Comparison of ENCODE assay signal across 14 cellular contexts in the genomic region with DNA sequence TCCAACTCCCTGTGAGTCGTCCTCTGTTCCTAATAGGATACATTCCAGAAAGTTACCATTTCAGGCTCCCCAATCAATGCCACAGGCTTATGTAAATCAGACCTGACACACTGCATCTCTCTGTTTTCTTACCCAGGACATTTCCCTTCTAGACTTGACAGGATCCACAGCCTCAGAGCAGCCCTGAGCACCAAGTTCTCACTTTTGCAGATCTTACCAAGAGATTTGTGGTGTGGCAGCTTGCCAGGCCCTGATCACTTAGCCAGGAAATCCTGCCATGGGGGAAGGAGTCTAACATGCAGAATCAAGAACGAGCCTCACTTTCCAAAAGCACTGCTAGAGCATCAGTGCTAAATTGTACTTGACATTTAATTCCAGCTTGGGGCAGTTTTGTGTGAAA.
DNase-seq lines count a peak whose midpoint lies in the region; TF ChIP-seq lines count a peak whose summit lies in the region.
"Had no signal": no experiment of that assay in that cellular context is flagged by ENCODE, and none has a peak within 500 bp of the region (broad histone marks: within the 10 kb centered on the region; RNA-seq: fewer than 3 reads in every experiment).

No MANE protein-coding gene starts in this region.

- no peak overlapping the region for H3K4me3 ChIP-seq in SJCRH30

- H2BK15ac ChIP-seq in H9 (ENCODE audit: low read depth, low read length) = no peak overlapping the region

- H3T11ph ChIP-seq in H9 (ENCODE audit: low read length) = no peak overlapping the region

- CTCF ChIA-PET in activated CD4-positive, alpha-beta memory T cell treated with anti-CD3 and anti-CD28 coated beads, Interleukin-2, amount 10 ng/mL, durations not matched to agents 7 days and 5 days (lab: Charles Lee) = no interaction called here

- H3K14ac ChIP-seq in H9 (ENCODE audit: insufficient read depth, low read length) = no peak overlapping the region

- peaks cover 5 to 6% of the 10 kb centered on the region in 2 experiments for H3K4me1 Mint-ChIP-seq in H9
- H3K4me1 Mint-ChIP-seq in activated CD4-positive, alpha-beta memory T cell treated with anti-CD3 and anti-CD28 coated beads, Interleukin-2, amount 10 ng/mL, durations not matched to agents 7 days and 5 days = no peaks in the 10 kb centered on the region
- H3K4me1 Mint-ChIP-seq: activated B cell treated with CpG ODN at 0.5 μM for 24 hours; activated naive CD8-positive, alpha-beta T cell treated with anti-CD3 and anti-CD28 coated beads, Interleukin-2, amount 50 U/mL, for 24 hours; stimulated activated memory B cell treated with anti-CD40 and anti-IgM and Interleukin-4, amounts not matched to agents 10 μg/mL and 1 μg/mL and 100 μg/mL, for 72 hours had no signal

- H2BK12ac ChIP-seq in H9 (ENCODE audit: insufficient read length, low read depth, low read length) = no peak overlapping the region

- no peak overlapping the region for H3K56ac ChIP-seq in H9 (ENCODE audit: insufficient read length, low read depth, low read length)

- H3K4me3 Mint-ChIP-seq in H9 = no peak overlapping the region
- no peak overlapping the region for H3K4me3 Mint-ChIP-seq in activated CD4-positive, alpha-beta memory T cell treated with anti-CD3 and anti-CD28 coated beads, Interleukin-2, amount 10 ng/mL, durations not matched to agents 7 days and 5 days
- H3K4me3 Mint-ChIP-seq: activated B cell treated with CpG ODN at 0.5 μM for 24 hours; activated naive CD8-positive, alpha-beta T cell treated with anti-CD3 and anti-CD28 coated beads, Interleukin-2, amount 50 U/mL, for 24 hours; stimulated activated memory B cell treated with anti-CD40 and anti-IgM and Interleukin-4, amounts not matched to agents 10 μg/mL and 1 μg/mL and 100 μg/mL, for 72 hours had no signal

- H3K4ac ChIP-seq in H9 (ENCODE audit: low read depth, low read length) = no peak overlapping the region

- no peak overlapping the region for H2BK20ac ChIP-seq in H9 (ENCODE audit: low read depth, low read length, poor library complexity, severe bottlenecking)

- no peaks in the 10 kb centered on the region for H3K36me3 ChIP-seq in SJCRH30

- no peak overlapping the region for H3K23ac ChIP-seq in H9 (ENCODE audit: insufficient read length, low read depth, low read length)

- whole genome bisulfite sequencing in H9 (ENCODE audit: extremely low coverage, insufficient read length, low lambda C conversion rate) = no CpG with 5 or more reads among the region's 2 CpGs

- H3K4me2 ChIP-seq in H9 (ENCODE audit: insufficient read depth, insufficient read length, low read length) = no peak overlapping the region

- POLR2A ChIA-PET in activated CD4-positive, alpha-beta memory T cell treated with anti-CD3 and anti-CD28 coated beads, Interleukin-2, amount 10 ng/mL, durations not matched to agents 7 days and 5 days (lab: Charles Lee) = no interaction called here

- H4K8ac ChIP-seq in H9 (replicated peaks; ENCODE audit: insufficient read length, low read depth, low read length) = no peak overlapping the region

- DNase-seq in AG08395 (ENCODE audit: low spot score) (peak; percentile 14), H9 (no peak), SJCRH30 (peak; percentile 90 to 95), iris pigment epithelial cell (ENCODE audit: low read depth) (peak; percentile 7), cerebellar cortex (ENCODE audit: low spot score) (no peak), NCI-H1436 treated with DMSO at 0.1 percent for 48 hours (lab: John Stamatoyannopoulos, UW) (no peak), NCI-H1092 (lab: John Stamatoyannopoulos, UW) (no peak)
- DNase-seq in activated CD4-positive, alpha-beta memory T cell treated with anti-CD3 and anti-CD28 coated beads, Interleukin-2, amount 10 ng/mL, durations not matched to agents 7 days and 5 days = no peak
- DNase-seq: activated B cell treated with CpG ODN at 0.5 μM for 24 hours; activated naive CD8-positive, alpha-beta T cell treated with anti-CD3 and anti-CD28 coated beads, Interleukin-2, amount 50 U/mL, for 24 hours; C1 segment of cervical spinal cord; IMR-90; stimulated activated CD4-positive, alpha-beta T cell treated with anti-CD3 and anti-CD28 coated beads, Interleukin-4, amount 100 ng/mL, for 1 hour had no signal

- H3K18ac ChIP-seq in H9 (ENCODE audit: insufficient read length, low read depth, low read length) = no peak overlapping the region

- no peaks in the 10 kb centered on the region for H3K23me2 ChIP-seq in H9 (ENCODE audit: insufficient read length, low read depth, low read length, poor library complexity, severe bottlenecking)

- H2BK120ac ChIP-seq in H9 (ENCODE audit: low read depth, low read length, poor library complexity, severe bottlenecking) = no peak overlapping the region

- H4K91ac ChIP-seq in H9 (ENCODE audit: insufficient read length, low read depth, low read length) = no peak overlapping the region

- no peak overlapping the region for H2AFZ ChIP-seq in H9 (ENCODE audit: low read length)

- no peak overlapping the region for H2BK5ac ChIP-seq in H9 (ENCODE audit: insufficient read length, low read length)

- H3K27me3 ChIP-seq in H9 (ENCODE audit: insufficient read depth, low read length) (no peaks in the 10 kb centered on the region), SJCRH30 (no peaks in the 10 kb centered on the region)

- H3K27ac ChIP-seq in H9 (ENCODE audit: insufficient read length, low read depth, low read length) (no peak overlapping the region), SJCRH30 (peak overlapping the region; percentile 5; the same call in 1 of the 2 replicates)

- no peaks in the 10 kb centered on the region for H3K79me1 ChIP-seq in H9 (ENCODE audit: insufficient read depth, low read depth, low read length, poor library complexity, severe bottlenecking)

- peaks cover 0 to 3% (median 0%) of the 10 kb centered on the region in 3 experiments; a peak in 2 of 7 replicates for H3K36me3 Mint-ChIP-seq in H9 (ENCODE audit: insufficient read depth in 1 of 3, low read depth in 3 of 3)
- no peaks in the 10 kb centered on the region for H3K36me3 Mint-ChIP-seq in activated CD4-positive, alpha-beta memory T cell treated with anti-CD3 and anti-CD28 coated beads, Interleukin-2, amount 10 ng/mL, durations not matched to agents 7 days and 5 days (ENCODE audit: low read depth)
- H3K36me3 Mint-ChIP-seq: stimulated activated memory B cell treated with anti-CD40 and anti-IgM and Interleukin-4, amounts not matched to agents 10 μg/mL and 1 μg/mL and 100 μg/mL, for 72 hours had no signal

- H4K20me1 ChIP-seq in H9 (ENCODE audit: control insufficient read depth, insufficient read depth, insufficient read length) = no peaks in the 10 kb centered on the region

- no peak overlapping the region for H3K9ac ChIP-seq in H9 (ENCODE audit: extremely low read depth, insufficient read length, low read length)

- no peak for TF ChIP-seq CTCF in H9 (conservative IDR thresholded peaks at IDR 0.05)

- no peak overlapping the region for H4K5ac ChIP-seq in H9 (ENCODE audit: insufficient read length, low read depth, low read length)

- H3K27me3 Mint-ChIP-seq in H9 (ENCODE audit: low read depth) = peaks cover 1% of the 10 kb centered on the region; the same call in 1 of the 2 replicates
- no peaks in the 10 kb centered on the region for H3K27me3 Mint-ChIP-seq in activated CD4-positive, alpha-beta memory T cell treated with anti-CD3 and anti-CD28 coated beads, Interleukin-2, amount 10 ng/mL, durations not matched to agents 7 days and 5 days
- H3K27me3 Mint-ChIP-seq: activated B cell treated with CpG ODN at 0.5 μM for 24 hours; activated naive CD8-positive, alpha-beta T cell treated with anti-CD3 and anti-CD28 coated beads, Interleukin-2, amount 50 U/mL, for 24 hours had no signal

- no peaks in the 10 kb centered on the region for H3K79me2 ChIP-seq in H9 (ENCODE audit: insufficient read depth, low read length)

- H3K9me3 ChIP-seq in H9 (ENCODE audit: control insufficient read depth, low read depth, low read length) (no peaks in the 10 kb centered on the region), SJCRH30 (replicated peaks) (no peaks in the 10 kb centered on the region)

- peaks cover 4% of the 10 kb centered on the region; the same call in 1 of the 2 replicates for H3K4me1 ChIP-seq in H9 (ENCODE audit: insufficient read depth, low read length)
- H3K4me1 ChIP-seq in SJCRH30 = peaks cover 50% of the 10 kb centered on the region

- H3K27ac Mint-ChIP-seq in H9 = peak overlapping the region in 2 of 3 experiments; percentile 25 to 27; a peak in 1 of 7 replicates
- H3K27ac Mint-ChIP-seq in activated CD4-positive, alpha-beta memory T cell treated with anti-CD3 and anti-CD28 coated beads, Interleukin-2, amount 10 ng/mL, durations not matched to agents 7 days and 5 days = no peak overlapping the region
- H3K27ac Mint-ChIP-seq: activated B cell treated with CpG ODN at 0.5 μM for 24 hours; activated naive CD8-positive, alpha-beta T cell treated with anti-CD3 and anti-CD28 coated beads, Interleukin-2, amount 50 U/mL, for 24 hours; stimulated activated memory B cell treated with anti-CD40 and anti-IgM and Interleukin-4, amounts not matched to agents 10 μg/mL and 1 μg/mL and 100 μg/mL, for 72 hours had no signal

- no peak overlapping the region for H2AK5ac ChIP-seq in H9 (ENCODE audit: insufficient read length, low read length)

- H3K9me3 Mint-ChIP-seq in H9 = peaks cover 0 to 6% of the 10 kb centered on the region in 2 experiments; a peak in 2 of 5 replicates
- peaks cover 7% of the 10 kb centered on the region for H3K9me3 Mint-ChIP-seq in activated CD4-positive, alpha-beta memory T cell treated with anti-CD3 and anti-CD28 coated beads, Interleukin-2, amount 10 ng/mL, durations not matched to agents 7 days and 5 days

Comparison
In these comparisons a context has a peak if more than half of its experiments do, and no peak if none do; other contexts are left out.
1. DNase-seq: peak in AG08395 (single experiment), SJCRH30 (2 of 2) and iris pigment epithelial cell (single experiment); none in H9 (single experiment), cerebellar cortex (single experiment), activated CD4-positive, alpha-beta memory T cell treated with anti-CD3 and anti-CD28 coated beads, Interleukin-2, amount 10 ng/mL, durations not matched to agents 7 days and 5 days (single experiment), NCI-H1436 treated with DMSO at 0.1 percent for 48 hours (single experiment) and NCI-H1092 (single experiment).